ENCODE assay signal across 1 cellular context in genomic region chr1:166730299-166730888, GRCh38.
TF ChIP-seq lines count a peak whose summit lies in the region.

No MANE protein-coding gene starts in this region.

TF ChIP-seq in K562, 482 proteins besides CTCF, POLR2A, EP300 and RAD21 (continued from another document and continues in another):
- TF ChIP-seq MYNN (IDR thresholded peaks at IDR 0.05), result 0 out of 2 replicates have a peak, but pooled peaks have one; percentile 32
- TF ChIP-seq MYNN (CRISPR knock-in tag; IDR thresholded peaks at IDR 0.05), result no peak
- peak; percentile 85 for TF ChIP-seq JUNB (CRISPR knock-in tag; conservative IDR thresholded peaks at IDR 0.05)
- TF ChIP-seq ZBTB26 (CRISPR knock-in tag; IDR thresholded peaks at IDR 0.05), result no peak
- TF ChIP-seq NR2C2 (CRISPR knock-in tag; IDR thresholded peaks at IDR 0.05), result 0 out of 2 replicates have a peak, but pooled peaks have one; percentile 18
- TF ChIP-seq NR2C2 (tag; IDR thresholded peaks at IDR 0.05), result no peak
- TF ChIP-seq CC2D1A (IDR thresholded peaks at IDR 0.05), result peak; percentile 94
- TF ChIP-seq XRCC5 (IDR thresholded peaks at IDR 0.05; ENCODE audit: low read depth, low read length), result 0 out of 2 replicates have a peak, but pooled peaks have one; percentile 18
- 0 out of 4 replicates have a peak, but pooled peaks have one; percentile 10 to 38 for TF ChIP-seq RCOR1 (IDR thresholded peaks at IDR 0.05; ENCODE audit: borderline replicate concordance in 1 of 2, low read depth in 2 of 2, low read length in 2 of 2)
- TF ChIP-seq ZEB2 (IDR thresholded peaks at IDR 0.05), result 0 out of 2 replicates have a peak, but pooled peaks have one; percentile 44
- TF ChIP-seq FOSL1 (tag; conservative IDR thresholded peaks at IDR 0.05), result peak; percentile 98
- peak; percentile 82; the same call in 1 of the 2 replicates for TF ChIP-seq CTBP1 (IDR thresholded peaks at IDR 0.05; ENCODE audit: borderline replicate concordance)
- 0 out of 4 replicates have a peak, but pooled peaks of 1 of the 2 experiments have one; percentile 13 for TF ChIP-seq MAZ (CRISPR knock-in tag; conservative IDR thresholded peaks at IDR 0.05 in 1 of 2, IDR thresholded peaks at IDR 0.05 in 1 of 2)
- TF ChIP-seq ARID3A (IDR thresholded peaks at IDR 0.05; ENCODE audit: borderline replicate concordance, low read depth, low read length), result 0 out of 2 replicates have a peak, but pooled peaks have one; percentile 41
- TF ChIP-seq TCF3 (CRISPR knock-in tag; IDR thresholded peaks at IDR 0.05), result peak; percentile 68
- TF ChIP-seq ZMIZ1 (IDR thresholded peaks at IDR 0.05; ENCODE audit: low read depth in 2 of 2, low read length in 2 of 2), result no peak
- 0 out of 4 replicates have a peak, but pooled peaks of 1 of the 2 experiments have one; percentile 9 for TF ChIP-seq NONO (IDR thresholded peaks at IDR 0.05; ENCODE audit: low read depth in 2 of 2, low read length in 1 of 2)
- TF ChIP-seq SMAD4 (CRISPR knock-in tag; conservative IDR thresholded peaks at IDR 0.05), result peak; percentile 22; the same call in 1 of the 2 replicates
- TF ChIP-seq DMBX1 (CRISPR knock-in tag; IDR thresholded peaks at IDR 0.05; ENCODE audit: borderline replicate concordance), result no peak
- TF ChIP-seq GATA2 (CRISPR knock-in tag; IDR thresholded peaks at IDR 0.05), result peak; percentile 59; the same call in 1 of the 2 replicates
- TF ChIP-seq CBFA2T2 (conservative IDR thresholded peaks at IDR 0.05), result 0 out of 2 replicates have a peak, but pooled peaks have one; percentile 33
- peak; percentile 99 for TF ChIP-seq JUND (IDR thresholded peaks at IDR 0.05; ENCODE audit: borderline replicate concordance, low read depth, low read length)
- TF ChIP-seq JUND (tag; IDR thresholded peaks at IDR 0.05; ENCODE audit: borderline replicate concordance, low read depth, low read length), result peak; percentile 100
- no peak for TF ChIP-seq ZHX1 (conservative IDR thresholded peaks at IDR 0.05; ENCODE audit: low read length)
- peak in 1 of 2 experiments; percentile 54; a peak in 1 of 4 replicates for TF ChIP-seq MNT (conservative IDR thresholded peaks at IDR 0.05)
- TF ChIP-seq MEF2D (tag; conservative IDR thresholded peaks at IDR 0.05; ENCODE audit: low read depth), result peak; percentile 38; the same call in 1 of the 2 replicates
- 0 out of 2 replicates have a peak, but pooled peaks have one; percentile 22 for TF ChIP-seq KLF13 (tag; IDR thresholded peaks at IDR 0.05; ENCODE audit: borderline replicate concordance, low read depth)
- TF ChIP-seq BHLHE40 (IDR thresholded peaks at IDR 0.05; ENCODE audit: low read length), result peak; percentile 61; the same call in 1 of the 2 replicates
- peak; percentile 14 for TF ChIP-seq RBBP5 (IDR thresholded peaks at IDR 0.05; ENCODE audit: borderline replicate concordance, insufficient read depth, low read length, poor library complexity, severe bottlenecking)
- TF ChIP-seq ATF1 (CRISPR knock-in tag; IDR thresholded peaks at IDR 0.05), result no peak
- TF ChIP-seq ATF1 (tag; IDR thresholded peaks at IDR 0.05), result peak; percentile 59
- TF ChIP-seq NBN (IDR thresholded peaks at IDR 0.05; ENCODE audit: low read depth), result peak; percentile 65; the same call in 1 of the 2 replicates
- peak; percentile 76; the same call in 1 of the 2 replicates for TF ChIP-seq ARID1B (IDR thresholded peaks at IDR 0.05)
- no peak for TF ChIP-seq U2AF2 (optimal IDR thresholded peaks at IDR 0.05; ENCODE audit: low read depth, low read length)
- TF ChIP-seq DEAF1 (CRISPR knock-in tag; IDR thresholded peaks at IDR 0.05), result peak; percentile 71; the same call in 1 of the 2 replicates
- 0 out of 2 replicates have a peak, but pooled peaks have one; percentile 84 for TF ChIP-seq HDGF (IDR thresholded peaks at IDR 0.05)
- peak; percentile 68 for TF ChIP-seq TOE1 (IDR thresholded peaks at IDR 0.05; ENCODE audit: borderline replicate concordance)
- no peak for TF ChIP-seq TOE1 (CRISPR knock-in tag; IDR thresholded peaks at IDR 0.05; ENCODE audit: borderline replicate concordance, low read depth)
- 0 out of 2 replicates have a peak, but pooled peaks have one; percentile 54 for TF ChIP-seq ESRRA (IDR thresholded peaks at IDR 0.05; ENCODE audit: borderline replicate concordance, low read depth)
- peak; percentile 76 for TF ChIP-seq DPF2 (IDR thresholded peaks at IDR 0.05)
- TF ChIP-seq NFE2 (IDR thresholded peaks at IDR 0.05; ENCODE audit: low read depth), result peak; percentile 43
- TF ChIP-seq PRDM10 (IDR thresholded peaks at IDR 0.05; ENCODE audit: partially characterized antibody), result peak; percentile 58
- TF ChIP-seq ZNF280B (CRISPR knock-in tag; IDR thresholded peaks at IDR 0.05), result no peak
- peak; percentile 43 for TF ChIP-seq FOS (IDR thresholded peaks at IDR 0.05; ENCODE audit: extremely low read depth, insufficient read length)
- peak; percentile 54; the same call in 1 of the 2 replicates for TF ChIP-seq STAG1 (CRISPR knock-in tag; IDR thresholded peaks at IDR 0.05; ENCODE audit: borderline replicate concordance)
